In genomic region chr9:33250458-33250995, GRCh38 we compare ENCODE assay signal across 14 cellular contexts. TPM values are rescaled to one million over a fixed set of nuclear protein-coding genes. Genes with fewer than 3 reads are reported as not detected.
DNase-seq lines count a peak whose midpoint lies in the region; ATAC-seq and TF ChIP-seq lines count a peak whose summit lies in the region.
"Had no signal": no experiment of that assay in that cellular context is flagged by ENCODE, and none has a peak within 500 bp of the region (broad histone marks: within the 10 kb centered on the region; RNA-seq: fewer than 3 reads in every experiment).

No MANE protein-coding gene starts in this region.

- H3K4me3 Mint-ChIP-seq in activated T-cell treated with anti-CD3 and anti-CD28 coated beads, Interleukin-2, amount 50 U/mL, for 24 hours, result no peak overlapping the region
- H3K4me3 Mint-ChIP-seq: activated CD4-positive, alpha-beta T cell treated with anti-CD3 and anti-CD28 coated beads, Interleukin-2, amount 10 ng/mL, durations not matched to agents 24 days and 14 days had no signal

- H3K27ac Mint-ChIP-seq in activated T-cell treated with anti-CD3 and anti-CD28 coated beads, Interleukin-2, amount 50 U/mL, for 24 hours, result peak overlapping the region; percentile 63

- no peaks in the 10 kb centered on the region for H3K4me1 ChIP-seq in upper lobe of right lung
- H3K4me1 ChIP-seq: colonic mucosa had no signal

- no peaks in the 10 kb centered on the region for H3K27me3 ChIP-seq in upper lobe of right lung
- H3K27me3 ChIP-seq in dorsolateral prefrontal cortex, result no peaks in the 10 kb centered on the region
- H3K27me3 ChIP-seq: colonic mucosa, heart right ventricle, suprapubic skin had no signal

- intact Hi-C loops in upper lobe of right lung (cut with DNase I), result no loop called here
- intact Hi-C loops in dorsolateral prefrontal cortex (cut with DNase I), result no loop called here

- H3K27me3 Mint-ChIP-seq in activated T-cell treated with anti-CD3 and anti-CD28 coated beads, Interleukin-2, amount 50 U/mL, for 24 hours, result no peaks in the 10 kb centered on the region
- H3K27me3 Mint-ChIP-seq: activated CD4-positive, alpha-beta T cell treated with anti-CD3 and anti-CD28 coated beads, Interleukin-2, amount 10 ng/mL, durations not matched to agents 24 days and 14 days had no signal

- no peaks in the 10 kb centered on the region for H3K9me3 Mint-ChIP-seq in activated T-cell treated with anti-CD3 and anti-CD28 coated beads, Interleukin-2, amount 50 U/mL, for 24 hours
- H3K9me3 Mint-ChIP-seq: activated CD4-positive, alpha-beta T cell treated with anti-CD3 and anti-CD28 coated beads, Interleukin-2, amount 10 ng/mL, durations not matched to agents 24 days and 14 days had no signal

- DNase-seq in activated T-cell treated with anti-CD3 and anti-CD28 coated beads, Interleukin-2, amount 50 U/mL, for 24 hours, result no peak
- no peak for DNase-seq in activated T-cell treated with anti-CD3 and anti-CD28 coated beads, Interleukin-2, amount 50 U/mL, for 1 hour
- peak; percentile 78 for DNase-seq in amniotic epithelial cell (ENCODE audit: low read depth)
- peak; percentile 77 for DNase-seq in iris pigment epithelial cell (ENCODE audit: low read depth)
- DNase-seq in upper lobe of right lung, result no peak
- no peak for DNase-seq in dorsolateral prefrontal cortex
- no peak for DNase-seq in NCI-H82 (lab: John Stamatoyannopoulos, UW)
- no peak for DNase-seq in effector CD4-positive, alpha-beta T cell
- DNase-seq: activated CD4-positive, alpha-beta T cell treated with anti-CD3 and anti-CD28 coated beads, Interleukin-2, amount 10 ng/mL, durations not matched to agents 24 days and 14 days; colonic mucosa; heart right ventricle had no signal

- no peaks in the 10 kb centered on the region for H3K4me1 Mint-ChIP-seq in activated T-cell treated with anti-CD3 and anti-CD28 coated beads, Interleukin-2, amount 50 U/mL, for 24 hours (ENCODE audit: low read depth)

- peak; percentile 64 for ATAC-seq in upper lobe of right lung

- H3K4me3 ChIP-seq in upper lobe of right lung (no peak overlapping the region), dorsolateral prefrontal cortex (no peak overlapping the region)
- H3K4me3 ChIP-seq: colonic mucosa, heart right ventricle, suprapubic skin had no signal

- H3K27ac ChIP-seq in upper lobe of right lung (no peak overlapping the region), dorsolateral prefrontal cortex (no peak overlapping the region)
- H3K27ac ChIP-seq: colonic mucosa, heart right ventricle, suprapubic skin had no signal

- H3K36me3 ChIP-seq in upper lobe of right lung, result peaks cover 31% of the 10 kb centered on the region

- H3K9me3 ChIP-seq in upper lobe of right lung, result no peaks in the 10 kb centered on the region
- H3K9me3 ChIP-seq: colonic mucosa, heart right ventricle, suprapubic skin had no signal

- peaks cover 75% of the 10 kb centered on the region for H3K36me3 Mint-ChIP-seq in activated T-cell treated with anti-CD3 and anti-CD28 coated beads, Interleukin-2, amount 50 U/mL, for 24 hours (ENCODE audit: low read depth)

- TF ChIP-seq CTCF in upper lobe of right lung (IDR thresholded peaks at IDR 0.05) (no peak), dorsolateral prefrontal cortex (IDR thresholded peaks at IDR 0.05 in 54 of 56, conservative IDR thresholded peaks at IDR 0.05 in 2 of 56; ENCODE audit: low read depth in 1 of 56, partially characterized antibody in 56 of 56) (no peak)

RNA-seq across cellular contexts. Expression of gene SPINK4, which starts 10.6 kb away (rescaled TPM):
- total RNA-seq in upper lobe of right lung (not detected), dorsolateral prefrontal cortex (not detected)
- total RNA-seq: A673; activated CD4-positive, alpha-beta T cell treated with anti-CD3 and anti-CD28 coated beads, Interleukin-2, amount 10 ng/mL, durations not matched to agents 24 days and 14 days; heart right ventricle; HT-29; suprapubic skin had no signal

RNA-seq across cellular contexts. Expression of gene BAG1, which starts 14.0 kb away (rescaled TPM):
- total RNA-seq in upper lobe of right lung, result 116 TPM
- 100 to 1,000 TPM in 9 of 120 experiments, 10 to 100 TPM in 111; 49.1 to 127 (median 80.7) TPM for total RNA-seq in dorsolateral prefrontal cortex

RNA-seq across cellular contexts. Expression of gene CHMP5, which starts 14.3 kb away (rescaled TPM):
- 77.8 TPM for total RNA-seq in upper lobe of right lung
- total RNA-seq in dorsolateral prefrontal cortex, result 10 to 100 TPM; 41.0 to 98.2 (median 72.4) TPM

RNA-seq across cellular contexts. Expression of gene NFX1, which starts 39.8 kb away (rescaled TPM):
- 45.0 TPM for total RNA-seq in upper lobe of right lung
- 10 to 100 TPM; 33.6 to 54.0 (median 43.9) TPM for total RNA-seq in dorsolateral prefrontal cortex

Comparison
In these comparisons a context has a peak if more than half of its experiments do, and no peak if none do; other contexts are left out.
1. DNase-seq: peak in amniotic epithelial cell (single experiment) and iris pigment epithelial cell (single experiment); none in activated T-cell treated with anti-CD3 and anti-CD28 coated beads, Interleukin-2, amount 50 U/mL, for 24 hours (single experiment), activated T-cell treated with anti-CD3 and anti-CD28 coated beads, Interleukin-2, amount 50 U/mL, for 1 hour (single experiment), upper lobe of right lung (single experiment), dorsolateral prefrontal cortex (0 of 10), NCI-H82 (single experiment) and effector CD4-positive, alpha-beta T cell (single experiment).